16 cellular contexts compared by ENCODE assay signal in genomic region chr1:42313970-42314369, GRCh38. TPM values are rescaled to one million over a fixed set of nuclear protein-coding genes. Genes with fewer than 3 reads are reported as not detected.
A peak's percentile ranks its signal among the peaks of the same experiment; 100 is the strongest.
DNase-seq lines count a peak whose midpoint lies in the region; ATAC-seq and TF ChIP-seq lines count a peak whose summit lies in the region.
"Had no signal": no experiment of that assay in that cellular context is flagged by ENCODE, and none has a peak within 500 bp of the region (broad histone marks: within the 10 kb centered on the region; RNA-seq: fewer than 3 reads in every experiment).

No MANE protein-coding gene starts in this region.

- H4K8ac ChIP-seq in trophoblast cell (ENCODE audit: low read depth, low read length): no peak overlapping the region

- H3K4me1 ChIP-seq in trophoblast cell (ENCODE audit: control insufficient read depth in 1 of 2, insufficient read depth in 2 of 2, low read length in 2 of 2): peaks cover 2 to 6% of the 10 kb centered on the region in 2 experiments

- intact Hi-C loops in natural killer cell (cut with micrococcal nuclease): no loop called here

- no peak overlapping the region for H3K18ac ChIP-seq in trophoblast cell (ENCODE audit: low read length)

- H3K79me2 ChIP-seq in trophoblast cell (ENCODE audit: control insufficient read depth, insufficient read depth, low read length, poor library complexity): peaks cover 5% of the 10 kb centered on the region

- no peak overlapping the region for H2AFZ ChIP-seq in trophoblast cell (ENCODE audit: insufficient read depth, low read length, poor library complexity)

- peaks cover 72 to 77% of the 10 kb centered on the region in 2 donors for H3K4me1 Mint-ChIP-seq in natural killer cell
- peaks cover 63 to 66% of the 10 kb centered on the region in 2 donors for H3K4me1 Mint-ChIP-seq in natural killer cell treated with Interleukin-12 subunit alpha and Interleukin-12 subunit beta and Interleukin-15 and Interleukin-18, amount 100 ng/mL, for 72 hours (ENCODE audit: low read depth in 2 of 2)
- H3K4me1 Mint-ChIP-seq in effector memory CD8-positive, alpha-beta T cell (ENCODE audit: low read depth in 2 of 2): peaks cover 45 to 65% of the 10 kb centered on the region in 2 donors
- H3K4me1 Mint-ChIP-seq in HFFc6 (ENCODE audit: low read depth): peaks cover 80% of the 10 kb centered on the region

- H2BK120ac ChIP-seq in trophoblast cell (ENCODE audit: insufficient read depth, low read length, poor library complexity): no peak overlapping the region

- no peak overlapping the region for H3K9ac ChIP-seq in trophoblast cell (ENCODE audit: low read length)

- no peaks in the 10 kb centered on the region for H3K36me3 Mint-ChIP-seq in natural killer cell
- peaks cover 8% of the 10 kb centered on the region for H3K36me3 Mint-ChIP-seq in natural killer cell treated with Interleukin-12 subunit alpha and Interleukin-12 subunit beta and Interleukin-15 and Interleukin-18, amount 100 ng/mL, for 72 hours
- H3K36me3 Mint-ChIP-seq in effector memory CD8-positive, alpha-beta T cell (ENCODE audit: insufficient read depth): peaks cover 5% of the 10 kb centered on the region
- H3K36me3 Mint-ChIP-seq in HFFc6 (ENCODE audit: low read depth): peaks cover 19% of the 10 kb centered on the region

- ATAC-seq in natural killer cell (no peak), HG02588 (IDR thresholded peaks at IDR 0.05; ENCODE audit: unreplicated experiment) (no peak)
- no peak for ATAC-seq in natural killer cell treated with Interleukin-12 subunit alpha and Interleukin-12 subunit beta and Interleukin-15 and Interleukin-18, amount 100 ng/mL, for 72 hours
- no peak for ATAC-seq in effector memory CD8-positive, alpha-beta T cell (replicated peaks)

- H3K27ac Mint-ChIP-seq in natural killer cell: peak overlapping the region; percentile 48 to 60
- H3K27ac Mint-ChIP-seq in natural killer cell treated with Interleukin-12 subunit alpha and Interleukin-12 subunit beta and Interleukin-15 and Interleukin-18, amount 100 ng/mL, for 72 hours: peak overlapping the region in 1 of 2 donors; percentile 54
- H3K27ac Mint-ChIP-seq in effector memory CD8-positive, alpha-beta T cell: peak overlapping the region; percentile 70 to 75
- H3K27ac Mint-ChIP-seq in HFFc6: no peak overlapping the region

- no peak overlapping the region for H2AK5ac ChIP-seq in trophoblast cell (ENCODE audit: low read length)

- no peak for DNase-seq in natural killer cell
- no peak for DNase-seq in natural killer cell treated with Interleukin-12 subunit alpha and Interleukin-12 subunit beta and Interleukin-15 and Interleukin-18, amount 100 ng/mL, for 72 hours (ENCODE audit: low spot score)
- DNase-seq in effector memory CD8-positive, alpha-beta T cell: no peak
- peak in 1 of 2 donors; percentile 31 for DNase-seq in trophoblast cell
- no peak for DNase-seq in HFFc6
- no peak for DNase-seq in activated gamma-delta T cell (lab: John Stamatoyannopoulos, UW)
- DNase-seq: DMS 273 treated with DMSO at 0.1 percent for 48 hours, MM.1S, NCI-H1048, NCI-H1417 treated with DMSO at 0.1 percent for 48 hours, NCI-H187 had no signal

- no peaks in the 10 kb centered on the region for H3K9me3 ChIP-seq in trophoblast cell (ENCODE audit: insufficient read depth, low read depth, low read length)
- H3K9me3 ChIP-seq: Caco-2 had no signal

- no peak overlapping the region for H3K27ac ChIP-seq in trophoblast cell (ENCODE audit: low read depth, low read length)
- H3K27ac ChIP-seq: HL-60 had no signal

- no peak overlapping the region for H4K91ac ChIP-seq in trophoblast cell (ENCODE audit: low read depth, low read length)

- H3K4ac ChIP-seq in trophoblast cell (ENCODE audit: low read depth, low read length): peak overlapping the region; percentile 91

- H3K14ac ChIP-seq in trophoblast cell (ENCODE audit: low read length): no peak overlapping the region

- no peak overlapping the region for H3K23ac ChIP-seq in trophoblast cell (ENCODE audit: low read length)

- H3K9me3 Mint-ChIP-seq in natural killer cell (no peaks in the 10 kb centered on the region), HFFc6 (no peaks in the 10 kb centered on the region)
- no peaks in the 10 kb centered on the region for H3K9me3 Mint-ChIP-seq in natural killer cell treated with Interleukin-12 subunit alpha and Interleukin-12 subunit beta and Interleukin-15 and Interleukin-18, amount 100 ng/mL, for 72 hours
- H3K9me3 Mint-ChIP-seq in effector memory CD8-positive, alpha-beta T cell: no peaks in the 10 kb centered on the region

- H3K4me3 Mint-ChIP-seq in natural killer cell (no peak overlapping the region), HFFc6 (no peak overlapping the region)
- H3K4me3 Mint-ChIP-seq in natural killer cell treated with Interleukin-12 subunit alpha and Interleukin-12 subunit beta and Interleukin-15 and Interleukin-18, amount 100 ng/mL, for 72 hours: no peak overlapping the region
- H3K4me3 Mint-ChIP-seq in effector memory CD8-positive, alpha-beta T cell: no peak overlapping the region

- H3K4me3 ChIP-seq in trophoblast cell (ENCODE audit: low read depth, low read length): no peak overlapping the region
- H3K4me3 ChIP-seq: K562 had no signal

- H4K12ac ChIP-seq in trophoblast cell (ENCODE audit: low read depth, low read length): peak overlapping the region; percentile 72

- no peaks in the 10 kb centered on the region for H3K27me3 ChIP-seq in trophoblast cell (ENCODE audit: insufficient read depth, low read length)

- no peaks in the 10 kb centered on the region for H3K79me1 ChIP-seq in trophoblast cell (ENCODE audit: low read length)

- H2BK5ac ChIP-seq in trophoblast cell (ENCODE audit: low read depth, low read length, poor library complexity): peak overlapping the region; percentile 27

- no peak overlapping the region for H2BK12ac ChIP-seq in trophoblast cell (ENCODE audit: low read length)

- TF ChIP-seq CTCF in natural killer cell (IDR thresholded peaks at IDR 0.05) (no peak), HFFc6 (IDR thresholded peaks at IDR 0.05) (no peak)

- H3K27me3 Mint-ChIP-seq in natural killer cell (ENCODE audit: low read depth in 2 of 2) (no peaks in the 10 kb centered on the region), HFFc6 (ENCODE audit: insufficient read depth) (no peaks in the 10 kb centered on the region; the same call in 1 of the 2 replicates)
- no peaks in the 10 kb centered on the region for H3K27me3 Mint-ChIP-seq in natural killer cell treated with Interleukin-12 subunit alpha and Interleukin-12 subunit beta and Interleukin-15 and Interleukin-18, amount 100 ng/mL, for 72 hours
- H3K27me3 Mint-ChIP-seq in effector memory CD8-positive, alpha-beta T cell: no peaks in the 10 kb centered on the region
- H3K27me3 Mint-ChIP-seq: CD4-positive, alpha-beta memory T cell had no signal

- no peaks in the 10 kb centered on the region for H3K36me3 ChIP-seq in trophoblast cell (ENCODE audit: control insufficient read depth in 1 of 2, insufficient read depth in 2 of 2, low read length in 2 of 2)

- no CpG with 5 or more reads among the region's 3 CpGs for WGBS in trophoblast cell (ENCODE audit: extremely low coverage, insufficient coverage, insufficient read length)

- no peak overlapping the region for H3K4me2 ChIP-seq in trophoblast cell (ENCODE audit: low read length)

RNA-seq across cellular contexts. Expression of gene FOXJ3, which starts 21.1 kb away (rescaled TPM):
- 10 to 100 TPM; 81.9 to 93.8 (median 82.5) TPM for total RNA-seq in natural killer cell
- 10 to 100 TPM; 57.9 to 69.9 TPM for total RNA-seq in natural killer cell treated with Interleukin-12 subunit alpha and Interleukin-12 subunit beta and Interleukin-15 and Interleukin-18, amount 100 ng/mL, for 72 hours
- polyA plus RNA-seq in trophoblast cell (2013): 30.7 and 33.3 TPM in 2 replicates
- 10 to 100 TPM; 24.5 to 31.3 (median 28.9) TPM for total RNA-seq in HFFc6 (2021; fragmentation: NEBNext Ultra II Directional; extraction: Animal tissue kit (Norgen Biotek cat#: 25700))
